In the genomic region with DNA sequence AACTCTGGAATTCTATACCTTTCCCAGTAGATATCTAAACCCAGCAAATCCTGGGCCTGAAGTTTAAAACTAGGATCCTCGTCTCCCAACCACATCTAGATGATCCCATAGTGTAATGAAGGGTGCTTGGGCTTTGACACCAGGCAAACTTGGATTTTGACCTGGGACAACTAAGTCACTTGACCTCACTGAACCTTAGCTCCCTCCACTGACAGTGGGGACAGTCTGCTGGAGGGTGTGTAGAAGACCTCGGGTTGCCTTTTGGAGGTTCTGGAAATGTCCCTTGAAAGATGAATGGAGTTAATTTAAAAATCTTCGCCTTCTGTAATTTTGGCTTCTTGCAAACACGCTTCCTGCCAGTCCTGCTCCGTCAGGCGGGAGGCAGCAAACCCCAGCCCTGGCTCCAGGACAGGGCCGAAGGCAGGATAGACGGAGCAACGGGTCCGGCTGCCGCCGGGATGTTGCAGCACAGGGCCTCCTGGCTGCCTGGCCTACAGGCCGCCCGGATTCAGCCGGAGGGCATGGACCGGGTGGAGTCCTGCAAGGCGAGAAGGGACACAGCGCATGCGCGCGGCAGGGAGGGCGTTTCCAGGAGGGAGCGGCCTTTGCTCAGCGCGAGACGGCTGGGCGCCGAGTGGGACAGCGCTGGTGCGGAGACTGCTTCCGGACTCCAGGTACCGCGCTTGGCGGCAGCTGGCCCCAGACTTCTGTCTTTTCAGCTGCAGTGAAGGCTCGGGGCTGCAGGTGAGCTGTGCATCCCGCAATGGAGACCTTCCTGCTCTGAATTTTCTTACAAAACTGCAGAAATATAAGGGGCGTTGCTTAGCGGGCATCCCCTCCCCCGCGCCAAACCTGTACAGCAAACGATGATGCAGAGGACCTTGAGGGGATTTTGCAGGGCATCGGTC, we compare ENCODE assay signal across 1 cellular context.
TF ChIP-seq lines count a peak whose summit lies in the region.

A gene with protein sequence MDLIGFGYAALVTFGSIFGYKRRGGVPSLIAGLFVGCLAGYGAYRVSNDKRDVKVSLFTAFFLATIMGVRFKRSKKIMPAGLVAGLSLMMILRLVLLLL (plus strand): TSS at position 612 of the 908 bp plus-strand sequence. CDS start 5,990 bp downstream, outside the sequence.

TF ChIP-seq in HepG2, 621 proteins besides CTCF, POLR2A, EP300 and RAD21 (continued from another document and continues in another):
- TF ChIP-seq, protein P1, sequence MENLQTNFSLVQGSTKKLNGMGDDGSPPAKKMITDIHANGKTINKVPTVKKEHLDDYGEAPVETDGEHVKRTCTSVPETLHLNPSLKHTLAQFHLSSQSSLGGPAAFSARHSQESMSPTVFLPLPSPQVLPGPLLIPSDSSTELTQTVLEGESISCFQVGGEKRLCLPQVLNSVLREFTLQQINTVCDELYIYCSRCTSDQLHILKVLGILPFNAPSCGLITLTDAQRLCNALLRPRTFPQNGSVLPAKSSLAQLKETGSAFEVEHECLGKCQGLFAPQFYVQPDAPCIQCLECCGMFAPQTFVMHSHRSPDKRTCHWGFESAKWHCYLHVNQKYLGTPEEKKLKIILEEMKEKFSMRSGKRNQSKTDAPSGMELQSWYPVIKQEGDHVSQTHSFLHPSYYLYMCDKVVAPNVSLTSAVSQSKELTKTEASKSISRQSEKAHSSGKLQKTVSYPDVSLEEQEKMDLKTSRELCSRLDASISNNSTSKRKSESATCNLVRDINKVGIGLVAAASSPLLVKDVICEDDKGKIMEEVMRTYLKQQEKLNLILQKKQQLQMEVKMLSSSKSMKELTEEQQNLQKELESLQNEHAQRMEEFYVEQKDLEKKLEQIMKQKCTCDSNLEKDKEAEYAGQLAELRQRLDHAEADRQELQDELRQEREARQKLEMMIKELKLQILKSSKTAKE (CRISPR knock-in tag; IDR thresholded peaks at IDR 0.05; ENCODE audit: borderline replicate concordance): peak; percentile 80
- no peak for TF ChIP-seq ZNF850 (CRISPR knock-in tag; conservative IDR thresholded peaks at IDR 0.05)
- TF ChIP-seq, protein P2, sequence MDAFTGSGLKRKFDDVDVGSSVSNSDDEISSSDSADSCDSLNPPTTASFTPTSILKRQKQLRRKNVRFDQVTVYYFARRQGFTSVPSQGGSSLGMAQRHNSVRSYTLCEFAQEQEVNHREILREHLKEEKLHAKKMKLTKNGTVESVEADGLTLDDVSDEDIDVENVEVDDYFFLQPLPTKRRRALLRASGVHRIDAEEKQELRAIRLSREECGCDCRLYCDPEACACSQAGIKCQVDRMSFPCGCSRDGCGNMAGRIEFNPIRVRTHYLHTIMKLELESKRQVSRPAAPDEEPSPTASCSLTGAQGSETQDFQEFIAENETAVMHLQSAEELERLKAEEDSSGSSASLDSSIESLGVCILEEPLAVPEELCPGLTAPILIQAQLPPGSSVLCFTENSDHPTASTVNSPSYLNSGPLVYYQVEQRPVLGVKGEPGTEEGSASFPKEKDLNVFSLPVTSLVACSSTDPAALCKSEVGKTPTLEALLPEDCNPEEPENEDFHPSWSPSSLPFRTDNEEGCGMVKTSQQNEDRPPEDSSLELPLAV (CRISPR knock-in tag; conservative IDR thresholded peaks at IDR 0.05; ENCODE audit: low read depth): no peak
- no peak for TF ChIP-seq NPAS2 (CRISPR knock-in tag; IDR thresholded peaks at IDR 0.05; ENCODE audit: borderline replicate concordance)
- no peak for TF ChIP-seq ZNF775 (CRISPR knock-in tag; IDR thresholded peaks at IDR 0.05; ENCODE audit: borderline replicate concordance)
- TF ChIP-seq NR2F6 (IDR thresholded peaks at IDR 0.05): peak; percentile 76
- peak; percentile 59; the same call in 1 of the 2 replicates for TF ChIP-seq NR2F6 (CRISPR knock-in tag; IDR thresholded peaks at IDR 0.05)
- peak; percentile 69 for TF ChIP-seq FOXO1 (CRISPR knock-in tag; IDR thresholded peaks at IDR 0.05)
- no peak for TF ChIP-seq TCF12 (IDR thresholded peaks at IDR 0.05)
- TF ChIP-seq TCF12 (CRISPR knock-in tag; IDR thresholded peaks at IDR 0.05): peak; percentile 84
- TF ChIP-seq, protein P3, sequence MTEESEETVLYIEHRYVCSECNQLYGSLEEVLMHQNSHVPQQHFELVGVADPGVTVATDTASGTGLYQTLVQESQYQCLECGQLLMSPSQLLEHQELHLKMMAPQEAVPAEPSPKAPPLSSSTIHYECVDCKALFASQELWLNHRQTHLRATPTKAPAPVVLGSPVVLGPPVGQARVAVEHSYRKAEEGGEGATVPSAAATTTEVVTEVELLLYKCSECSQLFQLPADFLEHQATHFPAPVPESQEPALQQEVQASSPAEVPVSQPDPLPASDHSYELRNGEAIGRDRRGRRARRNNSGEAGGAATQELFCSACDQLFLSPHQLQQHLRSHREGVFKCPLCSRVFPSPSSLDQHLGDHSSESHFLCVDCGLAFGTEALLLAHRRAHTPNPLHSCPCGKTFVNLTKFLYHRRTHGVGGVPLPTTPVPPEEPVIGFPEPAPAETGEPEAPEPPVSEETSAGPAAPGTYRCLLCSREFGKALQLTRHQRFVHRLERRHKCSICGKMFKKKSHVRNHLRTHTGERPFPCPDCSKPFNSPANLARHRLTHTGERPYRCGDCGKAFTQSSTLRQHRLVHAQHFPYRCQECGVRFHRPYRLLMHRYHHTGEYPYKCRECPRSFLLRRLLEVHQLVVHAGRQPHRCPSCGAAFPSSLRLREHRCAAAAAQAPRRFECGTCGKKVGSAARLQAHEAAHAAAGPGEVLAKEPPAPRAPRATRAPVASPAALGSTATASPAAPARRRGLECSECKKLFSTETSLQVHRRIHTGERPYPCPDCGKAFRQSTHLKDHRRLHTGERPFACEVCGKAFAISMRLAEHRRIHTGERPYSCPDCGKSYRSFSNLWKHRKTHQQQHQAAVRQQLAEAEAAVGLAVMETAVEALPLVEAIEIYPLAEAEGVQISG (CRISPR knock-in tag; IDR thresholded peaks at IDR 0.05): peak; percentile 77
- TF ChIP-seq ETV5 (CRISPR knock-in tag; IDR thresholded peaks at IDR 0.05; ENCODE audit: borderline replicate concordance): peak; percentile 95
- peak; percentile 82; the same call in 1 of the 2 replicates for TF ChIP-seq TMF1 (CRISPR knock-in tag; IDR thresholded peaks at IDR 0.05; ENCODE audit: low read depth)
- TF ChIP-seq ZNF678 (CRISPR knock-in tag; IDR thresholded peaks at IDR 0.05): no peak
- TF ChIP-seq ZNF33A (CRISPR knock-in tag; IDR thresholded peaks at IDR 0.05; ENCODE audit: borderline replicate concordance): no peak
- TF ChIP-seq, protein P4, sequence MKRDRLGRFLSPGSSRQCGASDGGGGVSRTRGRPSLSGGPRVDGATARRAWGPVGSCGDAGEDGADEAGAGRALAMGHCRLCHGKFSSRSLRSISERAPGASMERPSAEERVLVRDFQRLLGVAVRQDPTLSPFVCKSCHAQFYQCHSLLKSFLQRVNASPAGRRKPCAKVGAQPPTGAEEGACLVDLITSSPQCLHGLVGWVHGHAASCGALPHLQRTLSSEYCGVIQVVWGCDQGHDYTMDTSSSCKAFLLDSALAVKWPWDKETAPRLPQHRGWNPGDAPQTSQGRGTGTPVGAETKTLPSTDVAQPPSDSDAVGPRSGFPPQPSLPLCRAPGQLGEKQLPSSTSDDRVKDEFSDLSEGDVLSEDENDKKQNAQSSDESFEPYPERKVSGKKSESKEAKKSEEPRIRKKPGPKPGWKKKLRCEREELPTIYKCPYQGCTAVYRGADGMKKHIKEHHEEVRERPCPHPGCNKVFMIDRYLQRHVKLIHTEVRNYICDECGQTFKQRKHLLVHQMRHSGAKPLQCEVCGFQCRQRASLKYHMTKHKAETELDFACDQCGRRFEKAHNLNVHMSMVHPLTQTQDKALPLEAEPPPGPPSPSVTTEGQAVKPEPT (CRISPR knock-in tag; IDR thresholded peaks at IDR 0.05; ENCODE audit: low read depth): no peak
- TF ChIP-seq, protein P5, sequence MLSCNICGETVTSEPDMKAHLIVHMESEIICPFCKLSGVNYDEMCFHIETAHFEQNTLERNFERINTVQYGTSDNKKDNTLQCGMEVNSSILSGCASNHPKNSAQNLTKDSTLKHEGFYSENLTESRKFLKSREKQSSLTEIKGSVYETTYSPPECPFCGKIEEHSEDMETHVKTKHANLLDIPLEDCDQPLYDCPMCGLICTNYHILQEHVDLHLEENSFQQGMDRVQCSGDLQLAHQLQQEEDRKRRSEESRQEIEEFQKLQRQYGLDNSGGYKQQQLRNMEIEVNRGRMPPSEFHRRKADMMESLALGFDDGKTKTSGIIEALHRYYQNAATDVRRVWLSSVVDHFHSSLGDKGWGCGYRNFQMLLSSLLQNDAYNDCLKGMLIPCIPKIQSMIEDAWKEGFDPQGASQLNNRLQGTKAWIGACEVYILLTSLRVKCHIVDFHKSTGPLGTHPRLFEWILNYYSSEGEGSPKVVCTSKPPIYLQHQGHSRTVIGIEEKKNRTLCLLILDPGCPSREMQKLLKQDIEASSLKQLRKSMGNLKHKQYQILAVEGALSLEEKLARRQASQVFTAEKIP (CRISPR knock-in tag; IDR thresholded peaks at IDR 0.05; ENCODE audit: borderline replicate concordance): no peak
- TF ChIP-seq GABPB1 (CRISPR knock-in tag; IDR thresholded peaks at IDR 0.05): peak; percentile 88
- TF ChIP-seq, protein P6, sequence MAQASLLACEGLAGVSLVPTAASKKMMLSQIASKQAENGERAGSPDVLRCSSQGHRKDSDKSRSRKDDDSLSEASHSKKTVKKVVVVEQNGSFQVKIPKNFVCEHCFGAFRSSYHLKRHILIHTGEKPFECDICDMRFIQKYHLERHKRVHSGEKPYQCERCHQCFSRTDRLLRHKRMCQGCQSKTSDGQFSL (CRISPR knock-in tag; IDR thresholded peaks at IDR 0.05): no peak
- TF ChIP-seq ATF1 (CRISPR knock-in tag; IDR thresholded peaks at IDR 0.05): no peak
- 0 out of 2 replicates have a peak, but pooled peaks have one; percentile 24 for TF ChIP-seq ATAD3A (CRISPR knock-in tag; IDR thresholded peaks at IDR 0.05)
- no peak for TF ChIP-seq ATF7 (IDR thresholded peaks at IDR 0.05)
- TF ChIP-seq ATF7 (CRISPR knock-in tag; IDR thresholded peaks at IDR 0.05): no peak
- no peak for TF ChIP-seq ZNF660 (CRISPR knock-in tag; IDR thresholded peaks at IDR 0.05; ENCODE audit: borderline replicate concordance, low read depth)
- peak in 1 of 2 experiments; percentile 44; a peak in 3 of 4 replicates for TF ChIP-seq NR2F1 (CRISPR knock-in tag; IDR thresholded peaks at IDR 0.05)
- no peak for TF ChIP-seq MTF1 (CRISPR knock-in tag; IDR thresholded peaks at IDR 0.05)
- TF ChIP-seq, protein P7, sequence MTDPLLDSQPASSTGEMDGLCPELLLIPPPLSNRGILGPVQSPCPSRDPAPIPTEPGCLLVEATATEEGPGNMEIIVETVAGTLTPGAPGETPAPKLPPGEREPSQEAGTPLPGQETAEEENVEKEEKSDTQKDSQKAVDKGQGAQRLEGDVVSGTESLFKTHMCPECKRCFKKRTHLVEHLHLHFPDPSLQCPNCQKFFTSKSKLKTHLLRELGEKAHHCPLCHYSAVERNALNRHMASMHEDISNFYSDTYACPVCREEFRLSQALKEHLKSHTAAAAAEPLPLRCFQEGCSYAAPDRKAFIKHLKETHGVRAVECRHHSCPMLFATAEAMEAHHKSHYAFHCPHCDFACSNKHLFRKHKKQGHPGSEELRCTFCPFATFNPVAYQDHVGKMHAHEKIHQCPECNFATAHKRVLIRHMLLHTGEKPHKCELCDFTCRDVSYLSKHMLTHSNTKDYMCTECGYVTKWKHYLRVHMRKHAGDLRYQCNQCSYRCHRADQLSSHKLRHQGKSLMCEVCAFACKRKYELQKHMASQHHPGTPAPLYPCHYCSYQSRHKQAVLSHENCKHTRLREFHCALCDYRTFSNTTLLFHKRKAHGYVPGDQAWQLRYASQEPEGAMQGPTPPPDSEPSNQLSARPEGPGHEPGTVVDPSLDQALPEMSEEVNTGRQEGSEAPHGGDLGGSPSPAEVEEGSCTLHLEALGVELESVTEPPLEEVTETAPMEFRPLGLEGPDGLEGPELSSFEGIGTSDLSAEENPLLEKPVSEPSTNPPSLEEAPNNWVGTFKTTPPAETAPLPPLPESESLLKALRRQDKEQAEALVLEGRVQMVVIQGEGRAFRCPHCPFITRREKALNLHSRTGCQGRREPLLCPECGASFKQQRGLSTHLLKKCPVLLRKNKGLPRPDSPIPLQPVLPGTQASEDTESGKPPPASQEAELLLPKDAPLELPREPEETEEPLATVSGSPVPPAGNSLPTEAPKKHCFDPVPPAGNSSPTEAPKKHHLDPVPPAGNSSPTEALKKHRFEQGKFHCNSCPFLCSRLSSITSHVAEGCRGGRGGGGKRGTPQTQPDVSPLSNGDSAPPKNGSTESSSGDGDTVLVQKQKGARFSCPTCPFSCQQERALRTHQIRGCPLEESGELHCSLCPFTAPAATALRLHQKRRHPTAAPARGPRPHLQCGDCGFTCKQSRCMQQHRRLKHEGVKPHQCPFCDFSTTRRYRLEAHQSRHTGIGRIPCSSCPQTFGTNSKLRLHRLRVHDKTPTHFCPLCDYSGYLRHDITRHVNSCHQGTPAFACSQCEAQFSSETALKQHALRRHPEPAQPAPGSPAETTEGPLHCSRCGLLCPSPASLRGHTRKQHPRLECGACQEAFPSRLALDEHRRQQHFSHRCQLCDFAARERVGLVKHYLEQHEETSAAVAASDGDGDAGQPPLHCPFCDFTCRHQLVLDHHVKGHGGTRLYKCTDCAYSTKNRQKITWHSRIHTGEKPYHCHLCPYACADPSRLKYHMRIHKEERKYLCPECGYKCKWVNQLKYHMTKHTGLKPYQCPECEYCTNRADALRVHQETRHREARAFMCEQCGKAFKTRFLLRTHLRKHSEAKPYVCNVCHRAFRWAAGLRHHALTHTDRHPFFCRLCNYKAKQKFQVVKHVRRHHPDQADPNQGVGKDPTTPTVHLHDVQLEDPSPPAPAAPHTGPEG (CRISPR knock-in tag; IDR thresholded peaks at IDR 0.05): peak; percentile 86
- TF ChIP-seq ZMYM2 (CRISPR knock-in tag; IDR thresholded peaks at IDR 0.05): peak; percentile 60; the same call in 1 of the 2 replicates
- TF ChIP-seq KDM4B (CRISPR knock-in tag; IDR thresholded peaks at IDR 0.05): peak; percentile 73; the same call in 1 of the 2 replicates
- TF ChIP-seq SOX5 (CRISPR knock-in tag; IDR thresholded peaks at IDR 0.05; ENCODE audit: borderline replicate concordance): peak; percentile 67; the same call in 1 of the 2 replicates
- TF ChIP-seq ZNF343 (CRISPR knock-in tag; IDR thresholded peaks at IDR 0.05): no peak
- peak; percentile 94 for TF ChIP-seq HIVEP1 (CRISPR knock-in tag; IDR thresholded peaks at IDR 0.05)
- TF ChIP-seq, protein P8, sequence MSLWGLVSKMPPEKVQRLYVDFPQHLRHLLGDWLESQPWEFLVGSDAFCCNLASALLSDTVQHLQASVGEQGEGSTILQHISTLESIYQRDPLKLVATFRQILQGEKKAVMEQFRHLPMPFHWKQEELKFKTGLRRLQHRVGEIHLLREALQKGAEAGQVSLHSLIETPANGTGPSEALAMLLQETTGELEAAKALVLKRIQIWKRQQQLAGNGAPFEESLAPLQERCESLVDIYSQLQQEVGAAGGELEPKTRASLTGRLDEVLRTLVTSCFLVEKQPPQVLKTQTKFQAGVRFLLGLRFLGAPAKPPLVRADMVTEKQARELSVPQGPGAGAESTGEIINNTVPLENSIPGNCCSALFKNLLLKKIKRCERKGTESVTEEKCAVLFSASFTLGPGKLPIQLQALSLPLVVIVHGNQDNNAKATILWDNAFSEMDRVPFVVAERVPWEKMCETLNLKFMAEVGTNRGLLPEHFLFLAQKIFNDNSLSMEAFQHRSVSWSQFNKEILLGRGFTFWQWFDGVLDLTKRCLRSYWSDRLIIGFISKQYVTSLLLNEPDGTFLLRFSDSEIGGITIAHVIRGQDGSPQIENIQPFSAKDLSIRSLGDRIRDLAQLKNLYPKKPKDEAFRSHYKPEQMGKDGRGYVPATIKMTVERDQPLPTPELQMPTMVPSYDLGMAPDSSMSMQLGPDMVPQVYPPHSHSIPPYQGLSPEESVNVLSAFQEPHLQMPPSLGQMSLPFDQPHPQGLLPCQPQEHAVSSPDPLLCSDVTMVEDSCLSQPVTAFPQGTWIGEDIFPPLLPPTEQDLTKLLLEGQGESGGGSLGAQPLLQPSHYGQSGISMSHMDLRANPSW (CRISPR knock-in tag; IDR thresholded peaks at IDR 0.05; ENCODE audit: borderline replicate concordance): peak; percentile 92; the same call in 1 of the 2 replicates
- no peak for TF ChIP-seq ARNTL (CRISPR knock-in tag; IDR thresholded peaks at IDR 0.05)
- no peak for TF ChIP-seq PHF5A (CRISPR knock-in tag; IDR thresholded peaks at IDR 0.05; ENCODE audit: low read depth, unreplicated experiment)
- no peak; the same call in 1 of the 2 replicates for TF ChIP-seq RFXANK (CRISPR knock-in tag; IDR thresholded peaks at IDR 0.05)
